ENCODE assay signal across 1 cellular context in genomic region chr4:78548889-78549288, GRCh38. TPM values are rescaled to one million over a fixed set of nuclear protein-coding genes. Genes with fewer than 3 reads are reported as not detected.
"Had no signal": no experiment of that assay in that cellular context is flagged by ENCODE, and none has a peak within 500 bp of the region (broad histone marks: within the 10 kb centered on the region; RNA-seq: fewer than 3 reads in every experiment).

No MANE protein-coding gene starts in this region.

RNA-seq across cellular contexts. Expression of gene ANXA3, which starts 2.7 kb away (rescaled TPM):
- total RNA-seq: LHCN-M2 had no signal
